1 cellular context compared by ENCODE assay signal in genomic region chr4:32661229-32661628, GRCh38.
TF ChIP-seq lines count a peak whose summit lies in the region.

No MANE protein-coding gene starts in this region.

TF ChIP-seq in HepG2, 621 proteins besides CTCF, POLR2A, EP300 and RAD21 (continued from another document and continues in another):
- TF ChIP-seq ZNF609 (CRISPR knock-in tag; IDR thresholded peaks at IDR 0.05; ENCODE audit: borderline replicate concordance) = peak; percentile 88
- TF ChIP-seq HMGA1 (CRISPR knock-in tag; conservative IDR thresholded peaks at IDR 0.05) = no peak
- TF ChIP-seq ETS1 (CRISPR knock-in tag; IDR thresholded peaks at IDR 0.05) = no peak
- no peak for TF ChIP-seq KLF6 (CRISPR knock-in tag; IDR thresholded peaks at IDR 0.05)
- no peak for TF ChIP-seq ZHX2 (IDR thresholded peaks at IDR 0.05; ENCODE audit: low read depth)
- no peak for TF ChIP-seq ZHX2 (CRISPR knock-in tag; IDR thresholded peaks at IDR 0.05; ENCODE audit: borderline replicate concordance)
- no peak for TF ChIP-seq PAX8 (CRISPR knock-in tag; IDR thresholded peaks at IDR 0.05; ENCODE audit: borderline replicate concordance)
- TF ChIP-seq RFXAP (CRISPR knock-in tag; IDR thresholded peaks at IDR 0.05; ENCODE audit: borderline replicate concordance) = no peak
- peak; percentile 62 for TF ChIP-seq ISL2 (CRISPR knock-in tag; IDR thresholded peaks at IDR 0.05)
- no peak for TF ChIP-seq HOXA7 (CRISPR knock-in tag; IDR thresholded peaks at IDR 0.05)
- TF ChIP-seq PLRG1 (conservative IDR thresholded peaks at IDR 0.05) = no peak
- TF ChIP-seq CC2D1A (CRISPR knock-in tag; IDR thresholded peaks at IDR 0.05) = no peak
- TF ChIP-seq SUZ12 (IDR thresholded peaks at IDR 0.05; ENCODE audit: low read depth, low read length) = no peak
- no peak for TF ChIP-seq KAT7 (CRISPR knock-in tag; IDR thresholded peaks at IDR 0.05; ENCODE audit: borderline replicate concordance)
- no peak for TF ChIP-seq EZH2 (conservative IDR thresholded peaks at IDR 0.05; ENCODE audit: low read depth, low read length)
- no peak for TF ChIP-seq TRIM22 (IDR thresholded peaks at IDR 0.05)
- no peak for TF ChIP-seq XBP1 (CRISPR knock-in tag; IDR thresholded peaks at IDR 0.05)
- TF ChIP-seq CREB1 (IDR thresholded peaks at IDR 0.05) = no peak
- TF ChIP-seq CREB1 (CRISPR knock-in tag; IDR thresholded peaks at IDR 0.05) = no peak
- TF ChIP-seq ZFYVE20 (CRISPR knock-in tag; IDR thresholded peaks at IDR 0.05; ENCODE audit: borderline replicate concordance, low read depth) = no peak
- TF ChIP-seq NR2C2 (CRISPR knock-in tag; IDR thresholded peaks at IDR 0.05; ENCODE audit: borderline replicate concordance) = no peak
- TF ChIP-seq ZFP37 (CRISPR knock-in tag; IDR thresholded peaks at IDR 0.05; ENCODE audit: borderline replicate concordance) = no peak
- TF ChIP-seq ZNF576 (CRISPR knock-in tag; IDR thresholded peaks at IDR 0.05) = no peak
- no peak for TF ChIP-seq NFRKB (IDR thresholded peaks at IDR 0.05)
- TF ChIP-seq ZMYM2 (CRISPR knock-in tag; IDR thresholded peaks at IDR 0.05) = no peak
- TF ChIP-seq POLR2AphosphoS5 (IDR thresholded peaks at IDR 0.05; ENCODE audit: low read depth, low read length) = no peak
- no peak for TF ChIP-seq ZNF83 (CRISPR knock-in tag; IDR thresholded peaks at IDR 0.05; ENCODE audit: borderline replicate concordance)
- no peak for TF ChIP-seq ZNF678 (CRISPR knock-in tag; IDR thresholded peaks at IDR 0.05)
- TF ChIP-seq TFDP1 (CRISPR knock-in tag; IDR thresholded peaks at IDR 0.05; ENCODE audit: borderline replicate concordance) = no peak
- no peak for TF ChIP-seq ISX (CRISPR knock-in tag; conservative IDR thresholded peaks at IDR 0.05)
- TF ChIP-seq FOXJ3 (CRISPR knock-in tag; IDR thresholded peaks at IDR 0.05; ENCODE audit: borderline replicate concordance) = peak; percentile 56; the same call in 1 of the 2 replicates
- TF ChIP-seq REPIN1 (CRISPR knock-in tag; IDR thresholded peaks at IDR 0.05; ENCODE audit: borderline replicate concordance, low read depth) = no peak
- no peak for TF ChIP-seq MTERF4 (CRISPR knock-in tag; IDR thresholded peaks at IDR 0.05)
- TF ChIP-seq ZBTB38 (CRISPR knock-in tag; IDR thresholded peaks at IDR 0.05) = no peak
- TF ChIP-seq ZNF317 (CRISPR knock-in tag; IDR thresholded peaks at IDR 0.05) = no peak
- peak; percentile 98 for TF ChIP-seq NR2F2 (IDR thresholded peaks at IDR 0.05; ENCODE audit: borderline replicate concordance, low read depth)
- TF ChIP-seq DPF2 (CRISPR knock-in tag; IDR thresholded peaks at IDR 0.05; ENCODE audit: borderline replicate concordance, low read depth) = no peak
- no peak for TF ChIP-seq NFE2L1 (CRISPR knock-in tag; IDR thresholded peaks at IDR 0.05; ENCODE audit: borderline replicate concordance)
- no peak for TF ChIP-seq SNAPC2 (CRISPR knock-in tag; IDR thresholded peaks at IDR 0.05)
- no peak for TF ChIP-seq SP4 (CRISPR knock-in tag; IDR thresholded peaks at IDR 0.05)
- TF ChIP-seq ZNF790 (CRISPR knock-in tag; IDR thresholded peaks at IDR 0.05; ENCODE audit: borderline replicate concordance) = no peak
- TF ChIP-seq MEIS2 (CRISPR knock-in tag; IDR thresholded peaks at IDR 0.05) = no peak
- no peak for TF ChIP-seq ZNF816 (CRISPR knock-in tag; IDR thresholded peaks at IDR 0.05; ENCODE audit: borderline replicate concordance)
- TF ChIP-seq ZNF569 (CRISPR knock-in tag; IDR thresholded peaks at IDR 0.05; ENCODE audit: borderline replicate concordance) = no peak
- no peak for TF ChIP-seq ONECUT2 (CRISPR knock-in tag; IDR thresholded peaks at IDR 0.05)
- TF ChIP-seq ZNF672 (CRISPR knock-in tag; IDR thresholded peaks at IDR 0.05) = no peak
- TF ChIP-seq ZNF740 (CRISPR knock-in tag; IDR thresholded peaks at IDR 0.05) = no peak
- TF ChIP-seq ZKSCAN5 (CRISPR knock-in tag; IDR thresholded peaks at IDR 0.05) = no peak
- no peak for TF ChIP-seq MTA3 (CRISPR knock-in tag; IDR thresholded peaks at IDR 0.05)
- no peak for TF ChIP-seq CREBL2 (CRISPR knock-in tag; IDR thresholded peaks at IDR 0.05; ENCODE audit: borderline replicate concordance)
- no peak for TF ChIP-seq XRCC5 (optimal IDR thresholded peaks at IDR 0.05; ENCODE audit: low read length)
- TF ChIP-seq RBM22 (optimal IDR thresholded peaks at IDR 0.05; ENCODE audit: low read length) = no peak
- TF ChIP-seq TERF1 (CRISPR knock-in tag; IDR thresholded peaks at IDR 0.05) = no peak
- no peak for TF ChIP-seq RBAK (CRISPR knock-in tag; IDR thresholded peaks at IDR 0.05)
- TF ChIP-seq STAG1 (CRISPR knock-in tag; IDR thresholded peaks at IDR 0.05) = no peak
- no peak for TF ChIP-seq THAP8 (CRISPR knock-in tag; IDR thresholded peaks at IDR 0.05; ENCODE audit: borderline replicate concordance)
